ENCODE assay signal across 33 cellular contexts in the genomic region with DNA sequence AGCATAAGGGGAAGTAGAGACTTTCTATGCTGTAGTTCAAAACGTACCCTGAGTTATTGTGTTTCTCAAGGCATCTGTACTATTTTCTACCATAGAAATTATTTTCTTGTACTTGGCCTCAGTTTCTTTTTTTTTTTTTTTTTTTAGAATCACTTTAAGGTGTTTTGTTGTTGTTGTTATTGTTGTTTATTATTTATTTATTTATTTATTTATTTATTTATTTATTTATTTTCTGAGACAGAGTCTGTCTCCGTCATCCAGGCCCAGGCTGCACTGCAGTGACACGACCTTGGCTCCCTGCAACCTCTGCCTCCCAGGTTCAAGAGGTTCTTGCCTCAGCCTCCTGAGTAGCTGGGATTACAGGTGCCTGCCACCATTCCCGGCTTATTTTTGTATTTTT.
"Had no signal": no experiment of that assay in that cellular context is flagged by ENCODE, and none has a peak within 500 bp of the region (broad histone marks: within the 10 kb centered on the region; RNA-seq: fewer than 3 reads in every experiment).

No MANE protein-coding gene starts in this region.

- FAIRE-seq: colon had no signal

- H3K27me3 ChIP-seq: adrenal gland, body of pancreas, esophagus muscularis mucosa, foreskin keratinocyte, gastrocnemius medialis, heart right ventricle, hepatocyte had no signal

- H3K36me3 ChIP-seq: adrenal gland, esophagus muscularis mucosa, gastrocnemius medialis, heart right ventricle, WERI-Rb-1 had no signal

- H3K4me3 ChIP-seq: adrenal gland, body of pancreas, esophagus muscularis mucosa, gastrocnemius medialis, heart right ventricle, hepatocyte had no signal

- H3K27ac ChIP-seq: adrenal gland, body of pancreas, esophagus muscularis mucosa, foreskin keratinocyte, gastrocnemius medialis, heart right ventricle, hepatocyte, WERI-Rb-1 had no signal

- DNase-seq: activated B cell treated with CpG ODN at 0.5 μM for 24 hours; activated CD4-positive, alpha-beta memory T cell treated with anti-CD3 and anti-CD28 coated beads for 36 hours; activated CD4-positive, alpha-beta T cell treated with anti-CD3 and anti-CD28 coated beads for 36 hours; activated CD4-positive, alpha-beta T cell treated with anti-CD3 and anti-CD28 coated beads, Interleukin-2, amount 10 ng/mL, durations not matched to agents 24 days and 14 days; activated CD4-positive, CD25-positive, alpha-beta regulatory T cell treated with anti-CD3 and anti-CD28 coated beads, Interleukin-2, amount 50 U/mL, for 72 hours; activated CD8-positive, alpha-beta memory T cell treated with anti-CD3 and anti-CD28 coated beads, Interleukin-2, amount 10 ng/mL, durations not matched to agents 7 days and 5 days; activated CD8-positive, alpha-beta memory T cell treated with anti-CD3 and anti-CD28 coated beads, Interleukin-2, amount 50 U/mL, for 4 hours; activated CD8-positive, alpha-beta T cell treated with anti-CD3 and anti-CD28 coated beads, Interleukin-2, amount 10 ng/mL, durations not matched to agents 7 days and 5 days; activated effector memory CD4-positive, alpha-beta T cell treated with anti-CD3 and anti-CD28 coated beads, Interleukin-2, amount 50 U/mL, for 16 hours; activated naive CD4-positive, alpha-beta T cell treated with anti-CD3 and anti-CD28 coated beads for 36 hours; activated naive CD8-positive, alpha-beta T cell treated with anti-CD3 and anti-CD28 coated beads for 36 hours; activated naive CD8-positive, alpha-beta T cell treated with anti-CD3 and anti-CD28 coated beads, Interleukin-2, amount 50 U/mL, for 24 hours; activated T-cell treated with anti-CD3 and anti-CD28 coated beads, Interleukin-2, amount 50 U/mL, for 1 hour; activated T-cell treated with anti-CD3 and anti-CD28 coated beads, Interleukin-2, amount 50 U/mL, for 48 hours; adrenal gland; amygdala; aorta; body of pancreas; caudate nucleus; cortex of kidney; dermis blood vessel endothelial cell; effector CD4-positive, alpha-beta T cell; effector memory CD8-positive, alpha-beta T cell; erythroblast; foreskin keratinocyte; gastrocnemius medialis; heart right ventricle; T-helper 17 cell; T1000; WERI-Rb-1 had no signal

- H3K4me2 ChIP-seq: hepatocyte had no signal

- H3K4me1 ChIP-seq: adrenal gland, body of pancreas, esophagus muscularis mucosa, foreskin keratinocyte, gastrocnemius medialis, heart right ventricle had no signal

- H3K9me3 ChIP-seq: body of pancreas, esophagus muscularis mucosa, gastrocnemius medialis, heart right ventricle had no signal

- ATAC-seq: activated CD4-positive, alpha-beta T cell treated with anti-CD3 and anti-CD28 coated beads for 36 hours; activated CD8-positive, alpha-beta memory T cell treated with anti-CD3 and anti-CD28 coated beads, Interleukin-2, amount 10 ng/mL, durations not matched to agents 7 days and 5 days; activated CD8-positive, alpha-beta T cell treated with anti-CD3 and anti-CD28 coated beads, Interleukin-2, amount 10 ng/mL, durations not matched to agents 7 days and 5 days; activated naive CD8-positive, alpha-beta T cell treated with anti-CD3 and anti-CD28 coated beads, Interleukin-2, amount 50 U/mL, for 24 hours; body of pancreas; effector memory CD8-positive, alpha-beta T cell; foreskin keratinocyte; gastrocnemius medialis; heart right ventricle; T-helper 17 cell had no signal
